ENCODE assay signal across 8 cellular contexts in the genomic region with DNA sequence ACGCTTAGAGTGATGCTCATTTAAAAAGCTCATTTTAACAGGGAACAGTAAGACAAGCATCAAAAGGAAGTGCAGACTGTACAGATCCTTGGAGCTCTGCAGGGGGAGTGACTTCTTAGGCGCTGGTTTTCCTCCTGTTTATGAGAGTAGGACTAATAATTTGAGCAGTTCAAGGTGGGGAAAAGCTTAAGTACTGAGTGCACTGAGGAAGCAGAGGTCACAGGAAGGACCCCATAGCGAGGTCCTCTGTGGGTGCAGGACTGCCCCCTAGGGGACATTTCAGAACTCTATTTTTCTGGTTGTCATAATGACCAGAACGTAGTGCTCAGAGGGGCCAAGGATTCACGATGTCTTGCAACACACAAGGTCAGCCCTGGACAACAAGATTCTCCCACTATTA.
A peak's percentile ranks its signal among the peaks of the same experiment; 100 is the strongest.
DNase-seq lines count a peak whose midpoint lies in the region; ATAC-seq, FAIRE-seq and TF ChIP-seq lines count a peak whose summit lies in the region.

No MANE protein-coding gene starts in this region.

- H3K36me3 Mint-ChIP-seq in natural killer cell = no peaks in the 10 kb centered on the region

- no peaks in the 10 kb centered on the region for H3K9me3 Mint-ChIP-seq in natural killer cell

- intact Hi-C loops in endothelial cell of umbilical vein (cut with micrococcal nuclease) = loop anchor here (1.0 to 5.0 kb wide), 3 partner anchors 106 to 224 kb away; a partner anchor contains a TSS
- intact Hi-C loops in natural killer cell (cut with micrococcal nuclease) = no loop called here

- no peaks in the 10 kb centered on the region for H3K9me3 ChIP-seq in OCI-LY3 (ENCODE audit: insufficient read depth, low read length)
- no peaks in the 10 kb centered on the region for H3K9me3 ChIP-seq in endothelial cell of umbilical vein (replicated peaks; ENCODE audit: control insufficient read depth, insufficient read depth, low read length)

- TF ChIP-seq CTCF in OCI-LY3 (IDR thresholded peaks at IDR 0.05; ENCODE audit: low read depth, low read length) = peak; percentile 71
- TF ChIP-seq CTCF in endothelial cell of umbilical vein (IDR thresholded peaks at IDR 0.05; ENCODE audit: extremely low read depth in 1 of 2, insufficient read depth in 1 of 2, low read depth in 1 of 2, low read length in 2 of 2) = peak; percentile 64 to 68
- TF ChIP-seq CTCF in natural killer cell (IDR thresholded peaks at IDR 0.05) = peak; percentile 35

- H3K36me3 ChIP-seq in OCI-LY3 (replicated peaks; ENCODE audit: low read depth, low read length) (no peaks in the 10 kb centered on the region), endothelial cell of umbilical vein (ENCODE audit: control insufficient read depth in 2 of 2, extremely low read depth in 1 of 2, insufficient read depth in 2 of 2, low read length in 2 of 2) (no peaks in the 10 kb centered on the region)

- H2AFZ ChIP-seq in OCI-LY3 (ENCODE audit: low read depth, low read length) = peak overlapping the region; percentile 61; the same call in 1 of the 2 replicates
- no peak overlapping the region for H2AFZ ChIP-seq in endothelial cell of umbilical vein (ENCODE audit: low read depth, low read length)

- H4K20me1 ChIP-seq in OCI-LY3 (ENCODE audit: insufficient read depth, low read length) (no peaks in the 10 kb centered on the region), endothelial cell of umbilical vein (replicated peaks; ENCODE audit: control insufficient read depth, extremely low read depth, insufficient read depth, low read length) (no peaks in the 10 kb centered on the region)

- no peaks in the 10 kb centered on the region for H3K9me1 ChIP-seq in endothelial cell of umbilical vein (replicated peaks; ENCODE audit: control insufficient read depth, extremely low read depth, insufficient read depth, low read length)

- no peak overlapping the region for H3K27ac Mint-ChIP-seq in natural killer cell

- FAIRE-seq in GM18507 (lab: Jason Lieb, UNC) (peak; percentile 62), endothelial cell of umbilical vein (lab: Jason Lieb, UNC) (peak; percentile 55)

- ATAC-seq in natural killer cell (peak; percentile 40 to 62 (median 55)), GM21526 (IDR thresholded peaks at IDR 0.05; ENCODE audit: low FRiP score, unreplicated experiment) (no peak), HG03439 (IDR thresholded peaks at IDR 0.05; ENCODE audit: unreplicated experiment) (no peak)

- peaks cover 28% of the 10 kb centered on the region for H3K4me1 ChIP-seq in OCI-LY3 (ENCODE audit: low read length)
- H3K4me1 ChIP-seq in endothelial cell of umbilical vein (ENCODE audit: control insufficient read depth, extremely low read depth, insufficient read depth, low read length) = peaks cover 4% of the 10 kb centered on the region

- H3K27me3 ChIP-seq in OCI-LY3 (ENCODE audit: low read depth, low read length) (no peaks in the 10 kb centered on the region), endothelial cell of umbilical vein (ENCODE audit: control insufficient read depth in 2 of 2, insufficient read depth in 2 of 2, low read length in 2 of 2) (no peaks in the 10 kb centered on the region)

- DNase-seq in CMK (ENCODE audit: low read depth) (peak; percentile 47), GM18507 (ENCODE audit: extremely low spot score, insufficient read length, low read depth) (peak; percentile 11), endothelial cell of umbilical vein (ENCODE audit: low read depth, low spot score) (peak; percentile 47), natural killer cell (no peak), GDM1 (lab: John Stamatoyannopoulos, UW) (no peak)

- POLR2A ChIA-PET in endothelial cell of umbilical vein (lab: Charles Lee) = no interaction called here

- peaks cover 19% of the 10 kb centered on the region in 2 donors for H3K4me1 Mint-ChIP-seq in natural killer cell

- H3K4me3 ChIP-seq in OCI-LY3 (ENCODE audit: low read length) (peak overlapping the region; percentile 39; the same call in 1 of the 2 replicates), endothelial cell of umbilical vein (replicated peaks in 1 of 3; ENCODE audit: insufficient read depth in 1 of 3, low read depth in 1 of 3, low read length in 3 of 3) (no peak overlapping the region)

- H3K4me2 ChIP-seq in OCI-LY3 (ENCODE audit: low read length) (peak overlapping the region; percentile 48), endothelial cell of umbilical vein (ENCODE audit: insufficient read depth, low read length) (no peak overlapping the region)

- no peak overlapping the region for H3K4me3 Mint-ChIP-seq in natural killer cell

- no peaks in the 10 kb centered on the region for H3K27me3 Mint-ChIP-seq in natural killer cell (ENCODE audit: low read depth in 2 of 2)

- CTCF ChIA-PET in endothelial cell of umbilical vein (lab: Charles Lee) = interaction anchor here (0.7 to 1.3 kb wide), 24 partner anchors 12 to 351 kb away, joined by 3 to 25 read pairs (median 4); no protein-coding TSS in a partner anchor

- TF ChIP-seq POLR2A in endothelial cell of umbilical vein (IDR thresholded peaks at IDR 0.05; ENCODE audit: low read depth, low read length) = no peak

- dilution Hi-C loops in endothelial cell of umbilical vein (cut with MboI; ENCODE audit: extremely low pct_ligation_motif_present, low sequenced_read_pairs) = no loop called here

- H3K79me2 ChIP-seq in OCI-LY3 (ENCODE audit: low read length) (no peaks in the 10 kb centered on the region), endothelial cell of umbilical vein (ENCODE audit: control insufficient read depth, insufficient read depth, low read length) (no peaks in the 10 kb centered on the region)

- no TSS peak for BruUV-seq in endothelial cell of umbilical vein (replicated peaks; lab: Mats Ljungman, UMichigan)

- H3K27ac ChIP-seq in OCI-LY3 (ENCODE audit: low read length) (no peak overlapping the region), endothelial cell of umbilical vein (ENCODE audit: insufficient read depth, low read depth, low read length) (no peak overlapping the region)

- H3K9ac ChIP-seq in OCI-LY3 (ENCODE audit: low read length) = no peak overlapping the region
- H3K9ac ChIP-seq in endothelial cell of umbilical vein (replicated peaks; ENCODE audit: extremely low read depth, insufficient read depth, low read length) = no peak overlapping the region

TF ChIP-seq in endothelial cell of umbilical vein, 7 proteins besides CTCF, POLR2A, EP300 and RAD21:
- no peak for TF ChIP-seq POLR2AphosphoS5 (IDR thresholded peaks at IDR 0.05; ENCODE audit: insufficient read depth, low read depth, low read length)

Comparison
In these comparisons a context has a peak if more than half of its experiments do, and no peak if none do; other contexts are left out.
1. DNase-seq: peak in CMK (single experiment), GM18507 (single experiment) and endothelial cell of umbilical vein (single experiment); none in natural killer cell (single experiment) and GDM1 (single experiment).
2. ATAC-seq: peak in natural killer cell (3 of 3); none in GM21526 (single experiment) and HG03439 (single experiment).
3. Peak in every context shown above with its lines, with median percentiles within 50 percentile points of each other: CTCF ChIP-seq.